ENCODE assay signal across 1 cellular context in the genomic region with DNA sequence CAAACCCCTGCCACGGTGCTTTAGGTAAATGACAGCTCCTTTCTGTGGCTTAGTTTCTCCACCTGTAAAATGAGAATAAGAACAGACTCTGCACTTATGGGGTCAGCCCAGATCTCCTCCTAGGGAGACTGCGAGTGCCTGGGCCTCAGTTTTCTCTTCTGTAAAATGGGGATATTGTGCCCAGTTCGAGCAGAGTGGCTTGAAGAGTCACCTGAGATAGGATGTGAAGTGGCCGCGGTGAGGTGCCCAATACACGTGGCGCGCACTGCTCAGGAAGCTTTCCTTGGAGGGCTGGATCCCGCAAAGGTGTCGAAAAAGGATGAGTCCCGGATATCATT.
TF ChIP-seq lines count a peak whose summit lies in the region.

No MANE protein-coding gene starts in this region.

TF ChIP-seq in HepG2, 621 proteins besides CTCF, POLR2A, EP300 and RAD21:
- TF ChIP-seq, protein P1, sequence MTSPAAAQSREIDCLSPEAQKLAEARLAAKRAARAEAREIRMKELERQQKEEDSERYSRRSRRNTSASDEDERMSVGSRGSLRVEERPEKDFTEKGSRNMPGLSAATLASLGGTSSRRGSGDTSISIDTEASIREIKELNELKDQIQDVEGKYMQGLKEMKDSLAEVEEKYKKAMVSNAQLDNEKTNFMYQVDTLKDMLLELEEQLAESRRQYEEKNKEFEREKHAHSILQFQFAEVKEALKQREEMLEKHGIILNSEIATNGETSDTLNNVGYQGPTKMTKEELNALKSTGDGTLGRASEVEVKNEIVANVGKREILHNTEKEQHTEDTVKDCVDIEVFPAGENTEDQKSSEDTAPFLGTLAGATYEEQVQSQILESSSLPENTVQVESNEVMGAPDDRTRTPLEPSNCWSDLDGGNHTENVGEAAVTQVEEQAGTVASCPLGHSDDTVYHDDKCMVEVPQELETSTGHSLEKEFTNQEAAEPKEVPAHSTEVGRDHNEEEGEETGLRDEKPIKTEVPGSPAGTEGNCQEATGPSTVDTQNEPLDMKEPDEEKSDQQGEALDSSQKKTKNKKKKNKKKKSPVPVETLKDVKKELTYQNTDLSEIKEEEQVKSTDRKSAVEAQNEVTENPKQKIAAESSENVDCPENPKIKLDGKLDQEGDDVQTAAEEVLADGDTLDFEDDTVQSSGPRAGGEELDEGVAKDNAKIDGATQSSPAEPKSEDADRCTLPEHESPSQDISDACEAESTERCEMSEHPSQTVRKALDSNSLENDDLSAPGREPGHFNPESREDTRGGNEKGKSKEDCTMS (CRISPR knock-in tag; conservative IDR thresholded peaks at IDR 0.05), result no peak
- TF ChIP-seq ZFP37 (CRISPR knock-in tag; IDR thresholded peaks at IDR 0.05; ENCODE audit: borderline replicate concordance), result no peak
- TF ChIP-seq AHR (CRISPR knock-in tag; IDR thresholded peaks at IDR 0.05), result no peak
- TF ChIP-seq REPIN1 (CRISPR knock-in tag; IDR thresholded peaks at IDR 0.05; ENCODE audit: borderline replicate concordance, low read depth), result no peak
- TF ChIP-seq SMYD3 (CRISPR knock-in tag; IDR thresholded peaks at IDR 0.05), result no peak
- TF ChIP-seq TOE1 (CRISPR knock-in tag; IDR thresholded peaks at IDR 0.05), result no peak
- TF ChIP-seq TOPORS (CRISPR knock-in tag; IDR thresholded peaks at IDR 0.05), result no peak
- TF ChIP-seq ZNF260 (CRISPR knock-in tag; IDR thresholded peaks at IDR 0.05; ENCODE audit: borderline replicate concordance, low read depth), result no peak
- no peak for TF ChIP-seq ZNF879 (CRISPR knock-in tag; IDR thresholded peaks at IDR 0.05)
- TF ChIP-seq ZNF451 (CRISPR knock-in tag; IDR thresholded peaks at IDR 0.05), result no peak
- TF ChIP-seq, protein P2, sequence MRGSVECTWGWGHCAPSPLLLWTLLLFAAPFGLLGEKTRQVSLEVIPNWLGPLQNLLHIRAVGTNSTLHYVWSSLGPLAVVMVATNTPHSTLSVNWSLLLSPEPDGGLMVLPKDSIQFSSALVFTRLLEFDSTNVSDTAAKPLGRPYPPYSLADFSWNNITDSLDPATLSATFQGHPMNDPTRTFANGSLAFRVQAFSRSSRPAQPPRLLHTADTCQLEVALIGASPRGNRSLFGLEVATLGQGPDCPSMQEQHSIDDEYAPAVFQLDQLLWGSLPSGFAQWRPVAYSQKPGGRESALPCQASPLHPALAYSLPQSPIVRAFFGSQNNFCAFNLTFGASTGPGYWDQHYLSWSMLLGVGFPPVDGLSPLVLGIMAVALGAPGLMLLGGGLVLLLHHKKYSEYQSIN (CRISPR knock-in tag; IDR thresholded peaks at IDR 0.05; ENCODE audit: borderline replicate concordance), result no peak
- no peak for TF ChIP-seq ZNF256 (CRISPR knock-in tag; conservative IDR thresholded peaks at IDR 0.05)
- peak; percentile 78 for TF ChIP-seq ZMYM3 (CRISPR knock-in tag; IDR thresholded peaks at IDR 0.05)
- TF ChIP-seq CHD4 (IDR thresholded peaks at IDR 0.05; ENCODE audit: borderline replicate concordance, low read length), result 0 out of 2 replicates have a peak, but pooled peaks have one; percentile 39
- peak; percentile 97 for TF ChIP-seq ZNF629 (CRISPR knock-in tag; conservative IDR thresholded peaks at IDR 0.05)
- TF ChIP-seq ZNF335 (CRISPR knock-in tag; IDR thresholded peaks at IDR 0.05), result no peak
- TF ChIP-seq, protein P3, sequence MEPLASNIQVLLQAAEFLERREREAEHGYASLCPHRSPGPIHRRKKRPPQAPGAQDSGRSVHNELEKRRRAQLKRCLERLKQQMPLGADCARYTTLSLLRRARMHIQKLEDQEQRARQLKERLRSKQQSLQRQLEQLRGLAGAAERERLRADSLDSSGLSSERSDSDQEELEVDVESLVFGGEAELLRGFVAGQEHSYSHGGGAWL (CRISPR knock-in tag; IDR thresholded peaks at IDR 0.05), result no peak
